ENCODE assay signal across 24 cellular contexts in genomic region chr2:205990104-205990503, GRCh38.
DNase-seq lines count a peak whose midpoint lies in the region; ATAC-seq, FAIRE-seq and TF ChIP-seq lines count a peak whose summit lies in the region.
"Had no signal": no experiment of that assay in that cellular context is flagged by ENCODE, and none has a peak within 500 bp of the region (broad histone marks: within the 10 kb centered on the region; RNA-seq: fewer than 3 reads in every experiment).

No MANE protein-coding gene starts in this region.

- H2BK120ac ChIP-seq in mesenchymal stem cell (ENCODE audit: low read depth, low read length): no peak overlapping the region

- DNase-seq in activated T-cell treated with anti-CD3 and anti-CD28 coated beads, Interleukin-2, amount 50 U/mL, for 72 hours: no peak
- DNase-seq in activated T-cell treated with anti-CD3 and anti-CD28 coated beads, Interleukin-2, amount 50 U/mL, for 24 hours: no peak
- DNase-seq in H54 (ENCODE audit: insufficient read length, low spot score) (no peak), dorsolateral prefrontal cortex (no peak), mesenchymal stem cell (no peak), EL (no peak), NCI-H82 (lab: John Stamatoyannopoulos, UW) (no peak)
- DNase-seq: Calu3; CD8-positive, alpha-beta memory T cell; DMS153; GDM1; Karpas-422; MV-4-11; NCI-H1105 treated with DMSO at 0.1 percent for 48 hours; NCI-H2081; NCI-H2171 treated with DMSO at 0.1 percent for 48 hours; NCI-H524 treated with DMSO at 0.1 percent for 48 hours; OCI-M1 had no signal

- no peak overlapping the region for H3K23ac ChIP-seq in mesenchymal stem cell (ENCODE audit: low read length in 2 of 2)

- H3K27ac ChIP-seq in dorsolateral prefrontal cortex: peak overlapping the region in 51 of 59 donors; percentile 5 to 88 (median 58)
- peak overlapping the region; percentile 83 for H3K27ac ChIP-seq in mesenchymal stem cell (ENCODE audit: low read length, poor library complexity, severe bottlenecking)
- H3K27ac ChIP-seq: 22Rv1; BLaER1 treated with 17β-estradiol and CSF1 and Interleukin-3, amounts not matched to agents 10 nM and 100 nM had no signal

- no peak for TF ChIP-seq CTCF in dorsolateral prefrontal cortex (IDR thresholded peaks at IDR 0.05 in 54 of 56, conservative IDR thresholded peaks at IDR 0.05 in 2 of 56; ENCODE audit: low read depth in 1 of 56, partially characterized antibody in 56 of 56)

- no peaks in the 10 kb centered on the region for H3K27me3 Mint-ChIP-seq in activated T-cell treated with anti-CD3 and anti-CD28 coated beads, Interleukin-2, amount 50 U/mL, for 72 hours (ENCODE audit: low read depth)
- H3K27me3 Mint-ChIP-seq in activated T-cell treated with anti-CD3 and anti-CD28 coated beads, Interleukin-2, amount 50 U/mL, for 24 hours: no peaks in the 10 kb centered on the region

- H3K9ac ChIP-seq in mesenchymal stem cell (ENCODE audit: low read length): no peak overlapping the region
- H3K9ac ChIP-seq: BLaER1 treated with 17β-estradiol and CSF1 and Interleukin-3, amounts not matched to agents 10 nM and 100 nM had no signal

- FAIRE-seq in H54 (lab: Jason Lieb, UNC): peak; percentile 20
- FAIRE-seq: GM18507, H1, RCC 7860 had no signal

- H3K4me3 Mint-ChIP-seq in activated T-cell treated with anti-CD3 and anti-CD28 coated beads, Interleukin-2, amount 50 U/mL, for 72 hours: no peak overlapping the region
- no peak overlapping the region for H3K4me3 Mint-ChIP-seq in activated T-cell treated with anti-CD3 and anti-CD28 coated beads, Interleukin-2, amount 50 U/mL, for 24 hours
- H3K4me3 Mint-ChIP-seq: CD8-positive, alpha-beta memory T cell had no signal

- WGBS in mesenchymal stem cell: 100% methylated on average over 1 of the region's 2 CpGs

- H3K4me3 ChIP-seq in dorsolateral prefrontal cortex (no peak overlapping the region), mesenchymal stem cell (ENCODE audit: insufficient read depth in 1 of 2, low read depth in 1 of 2, low read length in 2 of 2) (no peak overlapping the region)
- H3K4me3 ChIP-seq: BLaER1 treated with 17β-estradiol and CSF1 and Interleukin-3, amounts not matched to agents 10 nM and 100 nM had no signal

- peaks cover 8 to 11% of the 10 kb centered on the region in 2 donors for H3K36me3 Mint-ChIP-seq in activated T-cell treated with anti-CD3 and anti-CD28 coated beads, Interleukin-2, amount 50 U/mL, for 72 hours (ENCODE audit: insufficient read depth in 2 of 2)
- peaks cover 41% of the 10 kb centered on the region for H3K36me3 Mint-ChIP-seq in activated T-cell treated with anti-CD3 and anti-CD28 coated beads, Interleukin-2, amount 50 U/mL, for 24 hours (ENCODE audit: low read depth)

- no peak overlapping the region for H2AFZ ChIP-seq in mesenchymal stem cell (ENCODE audit: low read depth, low read length)

- ATAC-seq in activated T-cell treated with anti-CD3 and anti-CD28 coated beads, Interleukin-2, amount 50 U/mL, for 72 hours (replicated peaks in 1 of 2): no peak
- ATAC-seq in HG02678 (IDR thresholded peaks at IDR 0.05; ENCODE audit: unreplicated experiment): no peak

- TF ChIP-seq POLR2A in H54 (IDR thresholded peaks at IDR 0.05; ENCODE audit: low read depth, low read length): no peak

- H3K27me3 ChIP-seq in dorsolateral prefrontal cortex (no peaks in the 10 kb centered on the region), mesenchymal stem cell (ENCODE audit: control insufficient read depth in 1 of 2, insufficient read depth in 1 of 2, low read length in 2 of 2) (no peaks in the 10 kb centered on the region)
- H3K27me3 ChIP-seq: BLaER1 treated with 17β-estradiol and CSF1 and Interleukin-3, amounts not matched to agents 10 nM and 100 nM had no signal

- intact Hi-C loops in dorsolateral prefrontal cortex (cut with DNase I): no loop called here

- no peaks in the 10 kb centered on the region for H3K9me3 ChIP-seq in mesenchymal stem cell (ENCODE audit: control insufficient read depth, low read length)

- no peak overlapping the region for H2BK15ac ChIP-seq in mesenchymal stem cell (ENCODE audit: low read depth, poor library complexity, severe bottlenecking)

- H3K9me3 Mint-ChIP-seq in activated T-cell treated with anti-CD3 and anti-CD28 coated beads, Interleukin-2, amount 50 U/mL, for 72 hours: no peaks in the 10 kb centered on the region
- H3K9me3 Mint-ChIP-seq in activated T-cell treated with anti-CD3 and anti-CD28 coated beads, Interleukin-2, amount 50 U/mL, for 24 hours: no peaks in the 10 kb centered on the region
- H3K9me3 Mint-ChIP-seq: CD8-positive, alpha-beta memory T cell had no signal

- no peak overlapping the region for H3K4me2 ChIP-seq in mesenchymal stem cell (ENCODE audit: low read length, poor library complexity, severe bottlenecking)

- no peak overlapping the region for H4K91ac ChIP-seq in mesenchymal stem cell (ENCODE audit: low read length)

- H3K4me1 ChIP-seq in mesenchymal stem cell (ENCODE audit: control insufficient read depth, insufficient read depth, low read depth, low read length): peaks cover 6% of the 10 kb centered on the region

- no peak overlapping the region for H2BK5ac ChIP-seq in mesenchymal stem cell (ENCODE audit: low read depth, low read length, poor library complexity, severe bottlenecking)

- no peak overlapping the region for H2BK12ac ChIP-seq in mesenchymal stem cell (ENCODE audit: low read length in 2 of 2)

- H2AK5ac ChIP-seq in mesenchymal stem cell (ENCODE audit: low read length, severe bottlenecking): peak overlapping the region; percentile 55

- H4K8ac ChIP-seq in mesenchymal stem cell (ENCODE audit: low read length): no peak overlapping the region

- no peak overlapping the region for H3K4ac ChIP-seq in mesenchymal stem cell (ENCODE audit: low read depth in 1 of 2, low read length in 2 of 2)

- peaks cover 7 to 12% of the 10 kb centered on the region in 2 experiments for H3K36me3 ChIP-seq in mesenchymal stem cell (ENCODE audit: control insufficient read depth in 1 of 2, insufficient read depth in 2 of 2, low read depth in 1 of 2, low read length in 2 of 2)

- no peak overlapping the region for H3K18ac ChIP-seq in mesenchymal stem cell (ENCODE audit: low read depth in 1 of 2, low read length in 2 of 2)

- H3K79me1 ChIP-seq in mesenchymal stem cell (replicated peaks; ENCODE audit: low read length, poor library complexity, severe bottlenecking): peaks cover 2% of the 10 kb centered on the region

- H3K14ac ChIP-seq in mesenchymal stem cell (ENCODE audit: low read length in 2 of 2): no peak overlapping the region

- H3K27ac Mint-ChIP-seq in activated T-cell treated with anti-CD3 and anti-CD28 coated beads, Interleukin-2, amount 50 U/mL, for 72 hours: peak overlapping the region; percentile 40
- H3K27ac Mint-ChIP-seq in activated T-cell treated with anti-CD3 and anti-CD28 coated beads, Interleukin-2, amount 50 U/mL, for 24 hours: no peak overlapping the region

- H3K4me1 Mint-ChIP-seq in activated T-cell treated with anti-CD3 and anti-CD28 coated beads, Interleukin-2, amount 50 U/mL, for 72 hours (ENCODE audit: low read depth): no peaks in the 10 kb centered on the region
- H3K4me1 Mint-ChIP-seq in activated T-cell treated with anti-CD3 and anti-CD28 coated beads, Interleukin-2, amount 50 U/mL, for 24 hours (ENCODE audit: low read depth): no peaks in the 10 kb centered on the region
